Comparison of ENCODE assay signal across 10 cellular contexts in the genomic region with DNA sequence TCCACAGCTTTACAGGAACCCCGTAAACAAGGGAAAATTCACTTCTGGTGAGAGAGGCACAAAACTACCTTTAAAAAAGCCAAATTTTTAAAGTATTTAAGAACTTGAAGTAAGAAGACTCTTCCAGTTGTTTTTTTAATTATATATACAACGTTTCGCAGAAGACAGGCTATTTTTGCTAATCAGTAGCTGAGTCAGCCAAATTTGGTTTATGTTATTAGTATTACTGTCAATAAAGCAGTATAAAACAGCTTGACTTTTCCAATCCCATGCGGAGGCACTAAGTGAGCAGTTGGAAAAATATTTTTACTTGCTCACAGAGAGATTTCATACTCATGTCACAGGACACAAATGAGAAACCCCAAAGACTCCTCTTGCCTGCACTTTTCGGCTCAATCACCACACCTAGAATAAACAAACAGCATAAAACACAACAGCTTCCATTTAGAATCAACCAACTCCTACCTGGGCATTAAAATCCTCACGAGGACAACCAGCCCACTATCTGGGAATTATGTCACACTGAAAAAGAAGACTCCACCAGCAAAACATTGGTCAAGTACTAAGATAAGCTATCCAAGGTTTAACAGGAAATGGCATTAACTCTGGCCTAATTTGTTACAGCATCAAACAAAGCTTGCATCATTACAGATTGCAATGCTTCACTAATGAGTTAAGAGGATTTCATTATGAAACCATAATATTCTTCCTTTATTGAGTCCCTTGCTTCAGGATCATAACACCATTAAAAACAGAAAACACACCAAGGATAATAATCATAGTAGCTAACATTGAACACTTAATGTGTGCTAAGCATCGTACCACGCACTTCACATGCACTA. TPM values are rescaled to one million over a fixed set of nuclear protein-coding genes. Genes with fewer than 3 reads are reported as not detected.
DNase-seq lines count a peak whose midpoint lies in the region; TF ChIP-seq lines count a peak whose summit lies in the region.
"Had no signal": no experiment of that assay in that cellular context is flagged by ENCODE, and none has a peak within 500 bp of the region (broad histone marks: within the 10 kb centered on the region; RNA-seq: fewer than 3 reads in every experiment).

No MANE protein-coding gene starts in this region.

- no TSS peak for BruUV-seq in PC-9 (replicated peaks; lab: Mats Ljungman, UMichigan)

- H3K4me1 Mint-ChIP-seq in chondrocyte (ENCODE audit: low read depth): peaks cover 69% of the 10 kb centered on the region

- no peaks in the 10 kb centered on the region for H3K27me3 ChIP-seq in neutrophil
- no peaks in the 10 kb centered on the region for H3K27me3 ChIP-seq in PC-9 (ENCODE audit: insufficient read depth, low read depth)
- H3K27me3 ChIP-seq: pancreas had no signal

- POLR2A ChIA-PET in GM10248 (lab: Yijun Ruan, JAX) (no interaction called here), PC-9 (lab: Charles Lee; ENCODE audit: unreplicated experiment) (no interaction called here)

- H3F3A ChIP-seq in PC-9 (ENCODE audit: insufficient read depth, low read depth): peaks cover 29% of the 10 kb centered on the region

- H2AFZ ChIP-seq in PC-9: no peak overlapping the region

- H3K9me2 ChIP-seq in PC-9 (ENCODE audit: insufficient read depth): no peaks in the 10 kb centered on the region

- peak overlapping the region; percentile 16 for H3K4me3 Mint-ChIP-seq in chondrocyte (ENCODE audit: unreplicated experiment)

- H3K27me3 Mint-ChIP-seq in chondrocyte (ENCODE audit: low read depth): no peaks in the 10 kb centered on the region

- no peaks in the 10 kb centered on the region for H3K36me3 ChIP-seq in neutrophil
- no peaks in the 10 kb centered on the region; the same call in 1 of the 2 replicates for H3K36me3 ChIP-seq in PC-9 (ENCODE audit: low read depth)
- H3K36me3 ChIP-seq: pancreas had no signal

- 0 out of 2 replicates have a peak, but pooled peaks cover 3% of the 10 kb centered on the region for H4K20me1 ChIP-seq in PC-9 (ENCODE audit: insufficient read depth)

- H3K79me2 ChIP-seq in PC-9 (ENCODE audit: low read depth): peaks cover 71% of the 10 kb centered on the region

- peak overlapping the region; percentile 78 for H3K27ac Mint-ChIP-seq in chondrocyte (ENCODE audit: unreplicated experiment)

- CTCF ChIA-PET in GM10248 (lab: Yijun Ruan, JAX) (interaction anchor here (1.1 to 4.5 kb wide), 7 partner anchors 7 to 128 kb away, joined by 3 to 18 read pairs (median 4); no protein-coding TSS in a partner anchor), PC-9 (lab: Charles Lee) (no interaction called here)

- H3K27ac ChIP-seq in neutrophil: peak overlapping the region; percentile 79
- H3K27ac ChIP-seq in PC-9: no peak overlapping the region
- H3K27ac ChIP-seq: pancreas had no signal

- H3K4me2 ChIP-seq in PC-9: no peak overlapping the region

- no peaks in the 10 kb centered on the region for H3K9me3 ChIP-seq in neutrophil
- H3K9me3 ChIP-seq in PC-9 (ENCODE audit: insufficient read depth, low read depth): no peaks in the 10 kb centered on the region
- H3K9me3 ChIP-seq: pancreas had no signal

- peaks cover 55 to 83% of the 10 kb centered on the region in 2 experiments for H3K4me1 ChIP-seq in neutrophil (ENCODE audit: control insufficient read depth in 1 of 2, insufficient read depth in 1 of 2, low read depth in 1 of 2, low read length in 1 of 2)
- H3K4me1 ChIP-seq in PC-9 (replicated peaks; ENCODE audit: insufficient read depth): peaks cover 36% of the 10 kb centered on the region

- TF ChIP-seq CTCF in chondrocyte (IDR thresholded peaks at IDR 0.05): no peak
- TF ChIP-seq CTCF in neutrophil (IDR thresholded peaks at IDR 0.05): no peak
- no peak for TF ChIP-seq CTCF in GM10248 (IDR thresholded peaks at IDR 0.05; ENCODE audit: control extremely low read depth, extremely low read depth, low read depth, missing control alignments)
- no peak for TF ChIP-seq CTCF in PC-9 (conservative IDR thresholded peaks at IDR 0.05)

- H3K4me3 ChIP-seq in neutrophil (ENCODE audit: low read depth in 1 of 2, low read length in 1 of 2) (peak overlapping the region in 1 of 2 experiments; percentile 19), PC-9 (no peak overlapping the region)
- H3K4me3 ChIP-seq: pancreas had no signal

- H3K36me3 Mint-ChIP-seq in chondrocyte (ENCODE audit: low read depth): no peaks in the 10 kb centered on the region

- DNase-seq in EH (ENCODE audit: low read depth) (peak; percentile 43), NCI-H69 (lab: John Stamatoyannopoulos, UW) (peak; percentile 46), chondrocyte (ENCODE audit: low spot score) (no peak), GM10248 (ENCODE audit: extremely low spot score) (no peak), PC-9 (no peak), NCI-H2227 treated with DMSO at 0.1 percent for 48 hours (lab: John Stamatoyannopoulos, UW) (no peak), middle frontal gyrus (ENCODE audit: extremely low spot score, low spot score) (no peak)
- DNase-seq: aorta, pancreas had no signal

- H3K9me3 Mint-ChIP-seq in chondrocyte (ENCODE audit: low read depth): no peaks in the 10 kb centered on the region

- intact Hi-C loops in PC-9 (cut with micrococcal nuclease; ENCODE audit: unreplicated experiment): no loop called here

RNA-seq across cellular contexts. Expression of a gene that starts 26.3 kb away (rescaled TPM):
- 95.1 to 127 TPM (median 102 TPM) in 3 replicates for total RNA-seq in chondrocyte
- 71.3 and 108 TPM in 2 replicates for total RNA-seq in PC-9 (2021)

Comparison
In these comparisons a context has a peak if more than half of its experiments do, and no peak if none do; other contexts are left out.
1. DNase-seq: peak in EH (single experiment) and NCI-H69 (single experiment); none in chondrocyte (single experiment), GM10248 (single experiment), PC-9 (0 of 2), NCI-H2227 treated with DMSO at 0.1 percent for 48 hours (single experiment) and middle frontal gyrus (single experiment).